In the genomic region with DNA sequence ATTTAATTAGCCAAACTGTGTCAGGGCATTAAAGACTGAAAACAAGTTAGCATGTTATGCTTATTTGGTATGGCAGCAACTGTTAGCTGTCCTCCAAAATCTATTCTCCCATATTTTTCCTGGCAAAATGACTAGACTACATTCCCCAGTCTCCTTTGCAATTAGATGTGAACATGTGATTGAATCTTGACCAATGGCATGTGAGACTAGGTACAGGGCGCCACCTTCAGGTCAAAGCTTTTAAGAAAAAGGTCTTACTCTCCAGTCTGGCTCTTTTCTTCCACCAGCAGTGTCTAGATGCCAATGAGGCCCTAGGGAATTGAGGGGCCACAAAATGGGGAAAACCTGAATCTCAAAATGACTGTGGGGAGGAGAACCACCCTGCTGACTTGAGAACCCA, we compare ENCODE assay signal across 9 cellular contexts.
DNase-seq lines count a peak whose midpoint lies in the region; ATAC-seq and TF ChIP-seq lines count a peak whose summit lies in the region.
"Had no signal": no experiment of that assay in that cellular context is flagged by ENCODE, and none has a peak within 500 bp of the region (broad histone marks: within the 10 kb centered on the region; RNA-seq: fewer than 3 reads in every experiment).

No MANE protein-coding gene starts in this region.

- no peak overlapping the region for H3K27ac Mint-ChIP-seq in activated CD8-positive, alpha-beta T cell treated with anti-CD3 and anti-CD28 coated beads, Interleukin-2, amount 10 ng/mL, durations not matched to agents 7 days and 5 days
- no peak overlapping the region for H3K27ac Mint-ChIP-seq in neural crest cell (ENCODE audit: unreplicated experiment)

- no peaks in the 10 kb centered on the region for H4K20me1 ChIP-seq in Loucy (ENCODE audit: insufficient read depth, low read length, poor library complexity, severe bottlenecking)

- DNase-seq in NCI-H748 (lab: John Stamatoyannopoulos, UW; ENCODE audit: unreplicated experiment) (peak; percentile 64), NCI-H748 treated with DMSO at 0.1 percent for 48 hours (lab: John Stamatoyannopoulos, UW) (no peak), neural crest cell (ENCODE audit: low read depth, low spot score) (peak; percentile 48), NCI-H345 (lab: John Stamatoyannopoulos, UW) (no peak)
- peak; percentile 26 for DNase-seq in activated CD8-positive, alpha-beta T cell treated with anti-CD3 and anti-CD28 coated beads, Interleukin-2, amount 10 ng/mL, durations not matched to agents 7 days and 5 days

- H3K4me1 ChIP-seq in Loucy (ENCODE audit: insufficient read depth, low read length, poor library complexity, severe bottlenecking) = no peaks in the 10 kb centered on the region
- H3K4me1 ChIP-seq: BLaER1 treated with 17β-estradiol and CSF1 and Interleukin-3, amounts not matched to agents 10 nM and 100 nM had no signal

- H3K27me3 ChIP-seq in Loucy (ENCODE audit: insufficient read depth, low read length, poor library complexity, severe bottlenecking) = no peaks in the 10 kb centered on the region

- H3K36me3 ChIP-seq in Loucy (ENCODE audit: insufficient read depth, low read length) = no peaks in the 10 kb centered on the region
- H3K36me3 ChIP-seq: BLaER1 treated with 17β-estradiol and CSF1 and Interleukin-3, amounts not matched to agents 10 nM and 100 nM had no signal

- no peak overlapping the region for H2AFZ ChIP-seq in Loucy (ENCODE audit: low read length)

- peak; percentile 63 for TF ChIP-seq CTCF in Loucy (conservative IDR thresholded peaks at IDR 0.05; ENCODE audit: low read length)
- TF ChIP-seq CTCF in neural crest cell (conservative IDR thresholded peaks at IDR 0.05) = peak; percentile 62

- H3K27me3 Mint-ChIP-seq in activated CD8-positive, alpha-beta T cell treated with anti-CD3 and anti-CD28 coated beads, Interleukin-2, amount 10 ng/mL, durations not matched to agents 7 days and 5 days (ENCODE audit: low read depth) = peaks cover 1% of the 10 kb centered on the region
- no peaks in the 10 kb centered on the region for H3K27me3 Mint-ChIP-seq in neural crest cell (ENCODE audit: low read depth)

- no peaks in the 10 kb centered on the region for H3K36me3 Mint-ChIP-seq in activated CD8-positive, alpha-beta T cell treated with anti-CD3 and anti-CD28 coated beads, Interleukin-2, amount 10 ng/mL, durations not matched to agents 7 days and 5 days (ENCODE audit: low read depth)
- H3K36me3 Mint-ChIP-seq in neural crest cell (ENCODE audit: low read depth) = peaks cover 3% of the 10 kb centered on the region

- no peaks in the 10 kb centered on the region for H3K4me1 Mint-ChIP-seq in activated CD8-positive, alpha-beta T cell treated with anti-CD3 and anti-CD28 coated beads, Interleukin-2, amount 10 ng/mL, durations not matched to agents 7 days and 5 days (ENCODE audit: low read depth)
- H3K4me1 Mint-ChIP-seq in neural crest cell = peaks cover 60% of the 10 kb centered on the region

- H3K9me3 Mint-ChIP-seq in activated CD8-positive, alpha-beta T cell treated with anti-CD3 and anti-CD28 coated beads, Interleukin-2, amount 10 ng/mL, durations not matched to agents 7 days and 5 days (ENCODE audit: insufficient read depth) = no peaks in the 10 kb centered on the region
- H3K9me3 Mint-ChIP-seq in neural crest cell = peaks cover 4% of the 10 kb centered on the region

- no peak overlapping the region for H3K4me3 Mint-ChIP-seq in activated CD8-positive, alpha-beta T cell treated with anti-CD3 and anti-CD28 coated beads, Interleukin-2, amount 10 ng/mL, durations not matched to agents 7 days and 5 days
- no peak overlapping the region for H3K4me3 Mint-ChIP-seq in neural crest cell

- no peaks in the 10 kb centered on the region for H3F3A ChIP-seq in Loucy (ENCODE audit: low read depth)

- H3K9ac ChIP-seq in Loucy (ENCODE audit: low read depth, low read length, poor library complexity, severe bottlenecking) = no peak overlapping the region
- H3K9ac ChIP-seq: BLaER1 treated with 17β-estradiol and CSF1 and Interleukin-3, amounts not matched to agents 10 nM and 100 nM had no signal

- ATAC-seq in GM21717 (IDR thresholded peaks at IDR 0.05; ENCODE audit: unreplicated experiment) (peak; percentile 93), HG03460 (IDR thresholded peaks at IDR 0.05; ENCODE audit: unreplicated experiment) (no peak)
- no peak for ATAC-seq in activated CD8-positive, alpha-beta T cell treated with anti-CD3 and anti-CD28 coated beads, Interleukin-2, amount 10 ng/mL, durations not matched to agents 7 days and 5 days

- H3K79me2 ChIP-seq in Loucy (ENCODE audit: insufficient read depth, low read length) = no peaks in the 10 kb centered on the region

- CTCF ChIA-PET in activated CD8-positive, alpha-beta T cell treated with anti-CD3 and anti-CD28 coated beads, Interleukin-2, amount 10 ng/mL, durations not matched to agents 7 days and 5 days (lab: Charles Lee) = no interaction called here

- POLR2A ChIA-PET in activated CD8-positive, alpha-beta T cell treated with anti-CD3 and anti-CD28 coated beads, Interleukin-2, amount 10 ng/mL, durations not matched to agents 7 days and 5 days (lab: Charles Lee) = no interaction called here

- no peaks in the 10 kb centered on the region for H3K9me2 ChIP-seq in Loucy (replicated peaks; ENCODE audit: low read depth, low read length)

- no peak overlapping the region for H3K4me2 ChIP-seq in Loucy (ENCODE audit: low read depth, low read length, poor library complexity, severe bottlenecking)
- H3K4me2 ChIP-seq: BLaER1 treated with 17β-estradiol and CSF1 and Interleukin-3, amounts not matched to agents 10 nM and 100 nM had no signal

- no peak overlapping the region for H3K4me3 ChIP-seq in Loucy (ENCODE audit: low read length, poor library complexity, severe bottlenecking)
- H3K4me3 ChIP-seq: BLaER1 treated with 17β-estradiol and CSF1 and Interleukin-3, amounts not matched to agents 10 nM and 100 nM had no signal

- no peaks in the 10 kb centered on the region for H3K9me3 ChIP-seq in Loucy (ENCODE audit: insufficient read depth, low read depth, low read length)
- H3K9me3 ChIP-seq: BLaER1 treated with 17β-estradiol and CSF1 and Interleukin-3, amounts not matched to agents 10 nM and 100 nM had no signal

Comparison
In these comparisons a context has a peak if more than half of its experiments do, and no peak if none do; other contexts are left out.
1. DNase-seq: peak in NCI-H748 (single experiment), activated CD8-positive, alpha-beta T cell treated with anti-CD3 and anti-CD28 coated beads, Interleukin-2, amount 10 ng/mL, durations not matched to agents 7 days and 5 days (single experiment) and neural crest cell (single experiment); none in NCI-H748 treated with DMSO at 0.1 percent for 48 hours (single experiment) and NCI-H345 (single experiment).